In genomic region chr17:31174215-31174614, GRCh38 we compare ENCODE assay signal across 35 cellular contexts.
"Had no signal": no experiment of that assay in that cellular context is flagged by ENCODE, and none has a peak within 500 bp of the region (broad histone marks: within the 10 kb centered on the region; RNA-seq: fewer than 3 reads in every experiment).

No MANE protein-coding gene starts in this region.

- H3K27me3 ChIP-seq: MG63 had no signal

- H3K27ac ChIP-seq: KMS-11 had no signal

- DNase-seq: Karpas-422, Kasumi-1, MG63, MM.1S, MV-4-11, NCI-H1048, NCI-H1092, NCI-H1092 treated with DMSO at 0.1 percent for 48 hours, NCI-H1105, NCI-H1105 treated with DMSO at 0.1 percent for 48 hours, NCI-H1417, NCI-H1417 treated with DMSO at 0.1 percent for 48 hours, NCI-H1436, NCI-H1436 treated with DMSO at 0.1 percent for 48 hours, NCI-H146, NCI-H1694, NCI-H1694 treated with DMSO at 0.1 percent for 48 hours, NCI-H187, NCI-H187 treated with DMSO at 0.1 percent for 48 hours, NCI-H1930, NCI-H2029, NCI-H2029 treated with DMSO at 0.1 percent for 48 hours, NCI-H2081, NCI-H2081 treated with DMSO at 0.1 percent for 48 hours, NCI-H2107, NCI-H2171, NCI-H2171 treated with DMSO at 0.1 percent for 48 hours, NCI-H2227 treated with DMSO at 0.1 percent for 48 hours, NCI-H226, NCI-H345, NCI-H446, NCI-H446 treated with DMSO at 0.1 percent for 48 hours, NCI-H510A, NCI-H510A treated with DMSO at 0.1 percent for 48 hours had no signal

- H3K4me3 ChIP-seq: MG63 had no signal
